Comparison of ENCODE assay signal across 1 cellular context in the genomic region with DNA sequence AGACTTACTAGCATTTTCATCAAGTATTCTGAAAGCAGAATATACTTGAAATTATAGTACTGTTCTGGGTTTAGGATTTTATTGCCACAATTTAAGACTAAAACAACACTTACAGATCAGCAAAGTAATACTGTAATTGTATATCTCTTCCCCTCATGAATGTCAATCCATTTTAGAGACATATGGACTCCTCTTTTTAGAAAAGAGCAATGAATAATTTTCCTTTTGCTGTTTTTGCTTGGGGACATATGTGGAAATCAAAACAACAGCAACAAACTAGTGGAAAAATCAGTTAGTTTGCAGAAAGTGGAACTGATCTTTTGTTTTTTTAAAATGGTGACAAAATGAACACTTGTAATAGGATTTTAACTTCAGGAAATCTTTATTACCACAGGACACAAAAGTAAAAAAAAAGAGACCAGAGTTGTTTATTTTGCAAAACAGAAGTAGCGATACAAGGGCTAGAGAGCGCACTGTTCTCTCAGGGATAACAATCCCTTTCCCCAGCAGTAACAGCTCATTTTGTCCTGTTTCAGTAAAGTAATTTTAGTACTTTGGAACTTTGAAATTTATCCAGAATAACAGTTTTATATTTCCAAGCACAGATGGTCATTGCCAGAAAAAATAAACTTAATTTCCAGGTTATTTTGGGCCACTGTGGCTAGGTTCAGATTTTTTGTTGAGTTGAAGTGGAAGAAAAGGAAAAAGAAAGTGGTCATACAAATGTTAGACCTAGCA.
TF ChIP-seq lines count a peak whose summit lies in the region.

No MANE protein-coding gene starts in this region.

TF ChIP-seq in IMR-90, 13 proteins besides CTCF, POLR2A, EP300 and RAD21:
- TF ChIP-seq CHD1 (IDR thresholded peaks at IDR 0.05; ENCODE audit: low read depth, low read length) (no peak), FOS (IDR thresholded peaks at IDR 0.05; ENCODE audit: low read depth, low read length) (no peak), BHLHE40 (IDR thresholded peaks at IDR 0.05; ENCODE audit: low read depth, low read length) (no peak), RFX5 (IDR thresholded peaks at IDR 0.05; ENCODE audit: low read depth, low read length) (no peak), NFE2L2 (IDR thresholded peaks at IDR 0.05; ENCODE audit: low read depth, low read length) (no peak)
- TF ChIP-seq, protein P1, sequence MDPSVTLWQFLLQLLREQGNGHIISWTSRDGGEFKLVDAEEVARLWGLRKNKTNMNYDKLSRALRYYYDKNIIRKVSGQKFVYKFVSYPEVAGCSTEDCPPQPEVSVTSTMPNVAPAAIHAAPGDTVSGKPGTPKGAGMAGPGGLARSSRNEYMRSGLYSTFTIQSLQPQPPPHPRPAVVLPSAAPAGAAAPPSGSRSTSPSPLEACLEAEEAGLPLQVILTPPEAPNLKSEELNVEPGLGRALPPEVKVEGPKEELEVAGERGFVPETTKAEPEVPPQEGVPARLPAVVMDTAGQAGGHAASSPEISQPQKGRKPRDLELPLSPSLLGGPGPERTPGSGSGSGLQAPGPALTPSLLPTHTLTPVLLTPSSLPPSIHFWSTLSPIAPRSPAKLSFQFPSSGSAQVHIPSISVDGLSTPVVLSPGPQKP (IDR thresholded peaks at IDR 0.05; ENCODE audit: borderline replicate concordance, low read depth, low read length) = no peak
